8 cellular contexts compared by ENCODE assay signal in the genomic region with DNA sequence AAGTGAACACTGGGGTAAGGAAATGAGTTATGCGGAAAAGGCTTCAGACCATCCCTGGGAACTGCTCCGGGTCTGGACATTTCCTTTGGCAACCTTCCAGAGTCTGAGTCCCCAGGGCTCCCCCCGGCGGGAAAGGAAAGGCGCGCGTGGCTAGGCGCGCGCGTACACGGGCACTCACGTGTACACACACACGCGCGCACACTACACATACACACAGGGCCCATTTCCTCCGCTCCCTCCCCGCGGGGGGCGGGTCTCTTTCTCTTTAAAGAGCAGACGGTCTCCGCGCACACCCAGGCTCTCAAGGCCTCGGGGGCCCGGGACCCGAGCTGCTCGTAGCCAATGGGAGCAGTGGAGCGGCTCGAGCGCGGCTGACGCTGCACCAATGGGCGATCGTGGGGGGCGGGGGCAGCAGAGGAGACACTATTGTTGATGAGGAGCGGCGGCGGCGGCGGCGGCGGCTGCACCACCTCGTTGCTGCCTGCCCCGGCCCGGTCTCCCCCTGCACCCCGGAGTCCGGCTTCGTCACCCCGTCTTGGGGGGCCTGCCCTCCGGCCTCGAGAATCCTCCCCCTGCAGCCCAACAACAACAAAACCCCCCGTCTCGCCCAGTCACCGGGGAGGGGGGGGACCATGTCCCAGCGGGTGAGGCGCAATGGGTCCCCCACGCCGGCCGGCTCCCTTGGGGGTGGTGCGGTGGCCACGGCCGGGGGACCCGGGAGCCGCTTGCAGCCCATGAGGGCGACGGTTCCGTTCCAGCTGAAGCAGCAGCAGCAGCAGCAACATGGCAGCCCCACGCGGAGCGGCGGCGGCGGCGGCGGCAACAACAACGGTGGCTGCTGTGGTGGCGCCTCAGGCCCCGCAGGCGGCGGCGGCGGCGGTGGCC. TPM values are rescaled to one million over a fixed set of nuclear protein-coding genes. Genes with fewer than 3 reads are reported as not detected.
DNase-seq lines count a peak whose midpoint lies in the region; ATAC-seq, FAIRE-seq and TF ChIP-seq lines count a peak whose summit lies in the region.

A gene (plus strand): TSS at position 414 of the 885 bp plus-strand sequence. CDS start 219 bp downstream, at position 633.

- TF ChIP-seq CTCF in keratinocyte (optimal IDR thresholded peaks at IDR 0.05 in 1 of 3, IDR thresholded peaks at IDR 0.05 in 1 of 3, conservative IDR thresholded peaks at IDR 0.05 in 1 of 3; ENCODE audit: extremely low read depth in 1 of 3, insufficient read depth in 2 of 3, low read length in 3 of 3), result peak in 1 of 3 experiments; percentile 10

- H3K4me1 ChIP-seq in keratinocyte (ENCODE audit: control insufficient read depth, extremely low read depth, insufficient read depth, low read length), result peaks cover 32% of the 10 kb centered on the region

- peak; percentile 62 for TF ChIP-seq POLR2A in GM19193 (IDR thresholded peaks at IDR 0.05; ENCODE audit: extremely low read depth, insufficient read depth, insufficient read length)

- peak within 1 kb of the TSS; percentile 87 for H2AFZ ChIP-seq in keratinocyte (ENCODE audit: control insufficient read depth, low read length)

- H4K20me1 ChIP-seq in keratinocyte (ENCODE audit: control insufficient read depth, extremely low read depth, insufficient read depth, low read length), result no peaks in the 10 kb centered on the region

- no peaks in the 10 kb centered on the region for H3K27me3 ChIP-seq in keratinocyte (ENCODE audit: control insufficient read depth, extremely low read depth, insufficient read depth, low read length)

- peak within 1 kb of the TSS; percentile 84 to 91 (median 90) for H3K4me3 ChIP-seq in keratinocyte (ENCODE audit: control insufficient read depth in 2 of 3, extremely low read depth in 1 of 3, insufficient read depth in 2 of 3, low read depth in 1 of 3, low read length in 3 of 3)

- H3K9ac ChIP-seq in keratinocyte (ENCODE audit: control insufficient read depth, extremely low read depth, insufficient read depth, low read length), result peak within 1 kb of the TSS; percentile 81

- no peaks in the 10 kb centered on the region for H3K36me3 ChIP-seq in keratinocyte (ENCODE audit: control insufficient read depth in 2 of 2, extremely low read depth in 1 of 2, insufficient read depth in 2 of 2, low read length in 2 of 2)

- H3K9me1 ChIP-seq in keratinocyte (ENCODE audit: control insufficient read depth, extremely low read depth, insufficient read depth, low read length), result no peaks in the 10 kb centered on the region

- dilution Hi-C loops in keratinocyte (cut with MboI; ENCODE audit: extremely low pct_ligation_motif_present, low sequenced_read_pairs), result no loop called here

- no peak for FAIRE-seq in keratinocyte (lab: Jason Lieb, UNC)

- peak within 1 kb of the TSS; percentile 91 for H3K4me2 ChIP-seq in keratinocyte (ENCODE audit: control insufficient read depth, extremely low read depth, insufficient read depth, low read depth, low read length)

- peak; percentile 91 for ATAC-seq in HG03432 (IDR thresholded peaks at IDR 0.05; ENCODE audit: unreplicated experiment)

- DNase-seq in Ammon's horn (ENCODE audit: low spot score), result peak; percentile 97
- DNase-seq in NCI-H460 (ENCODE audit: extremely low read depth, low read depth), result peak; percentile 93
- DNase-seq in activated CD4-positive, CD25-positive, alpha-beta regulatory T cell treated with anti-CD3 and anti-CD28 coated beads, Interleukin-2, amount 50 U/mL, for 72 hours, result peak; percentile 94
- DNase-seq in cerebellum (ENCODE audit: low spot score), result peak; percentile 97
- peak; percentile 77 for DNase-seq in keratinocyte (ENCODE audit: low read depth, low spot score)
- DNase-seq in stimulated activated CD4-positive, alpha-beta T cell treated with anti-CD3 and anti-CD28 coated beads, Interleukin-12 subunit alpha, Interleukin-12 subunit beta, amount 100 ng/mL, for 48 hours (ENCODE audit: low read depth in 2 of 3, low spot score in 1 of 3), result peak; percentile 93 to 99 (median 97)

- peaks cover 2% of the 10 kb centered on the region for H3K79me2 ChIP-seq in keratinocyte (ENCODE audit: control insufficient read depth, insufficient read depth, low read length)

- H3K9me3 ChIP-seq in keratinocyte (ENCODE audit: control insufficient read depth, low read depth, low read length), result no peaks in the 10 kb centered on the region

- peak within 1 kb of the TSS; percentile 73 for H3K27ac ChIP-seq in keratinocyte (ENCODE audit: control insufficient read depth, insufficient read depth, low read length)

RNA-seq across cellular contexts. Expression of the gene that starts here (rescaled TPM):
- total RNA-seq in NCI-H460 (2014; rRNA removed; shearing (Covaris generic)), result 2.4 and 2.9 TPM in 2 replicates
- polyA plus RNA-seq in NCI-H460 (2014; cell fraction: nucleus; rRNA removed), result 0.20 and 0.72 TPM in 2 replicates
- 29.9 TPM for total RNA-seq in cerebellum
- polyA plus RNA-seq in keratinocyte, result 0.94 to 1.9 TPM (median 1.3 TPM) in 3 replicates
- 2.5 TPM for polyA plus RNA-seq in keratinocyte (2011; ENCODE audit: low read depth)
- 1.4 and 1.8 TPM in 2 replicates for polyA plus RNA-seq in keratinocyte (2011; cell fraction: cytosol; rRNA removed)
- polyA plus RNA-seq in keratinocyte (2011; cell fraction: nucleus; rRNA removed), result 2.3 TPM in 2 replicates
- polyA plus RNA-seq in keratinocyte (2012; ENCODE audit: low replicate concordance), result 1.8 and 2.2 TPM in 2 replicates
- 1.9 to 2.8 TPM (median 2.0 TPM) in 3 replicates for polyA minus RNA-seq in keratinocyte
- polyA minus RNA-seq in keratinocyte (2011; cell fraction: cytosol; rRNA and poly(A)+ RNA removed), result 1.9 TPM
- 2.0 and 2.7 TPM in 2 replicates for polyA minus RNA-seq in keratinocyte (2011; cell fraction: nucleus; rRNA and poly(A)+ RNA removed)

Comparison
In these comparisons a context has a peak if more than half of its experiments do, and no peak if none do; other contexts are left out.
1. Peak in every context shown above with its lines: DNase-seq, ATAC-seq, H3K4me3 ChIP-seq and H3K27ac ChIP-seq.